7 cellular contexts compared by ENCODE assay signal in the genomic region with DNA sequence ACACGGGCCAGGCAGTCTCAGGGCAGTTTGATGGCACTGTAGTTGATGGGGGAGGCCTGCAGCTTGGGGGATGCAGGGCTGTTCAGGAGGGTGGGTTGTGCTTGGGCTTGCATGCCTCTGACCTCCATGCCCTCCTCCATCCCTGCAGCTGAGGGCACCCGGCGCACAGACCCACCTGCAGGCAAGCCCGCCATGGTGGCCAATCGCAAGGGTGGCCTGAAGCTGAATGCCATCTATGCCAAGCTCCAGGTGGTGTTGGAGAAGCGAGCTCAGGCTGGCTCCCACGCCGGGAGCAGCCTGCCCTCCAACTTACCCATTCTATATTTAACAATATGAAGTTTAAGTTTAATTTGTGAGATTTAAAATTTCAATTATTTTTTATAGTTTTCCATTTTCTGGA.
"Had no signal": no experiment of that assay in that cellular context is flagged by ENCODE, and none has a peak within 500 bp of the region (broad histone marks: within the 10 kb centered on the region; RNA-seq: fewer than 3 reads in every experiment).

No MANE protein-coding gene starts in this region.

- DNase-seq: GDM1, GF-D8 had no signal

- FAIRE-seq: GM12878, GM12891, GM12892, GM18507, GM19239 had no signal

- H3K4me3 ChIP-seq: GM12878 had no signal
